In the genomic region with DNA sequence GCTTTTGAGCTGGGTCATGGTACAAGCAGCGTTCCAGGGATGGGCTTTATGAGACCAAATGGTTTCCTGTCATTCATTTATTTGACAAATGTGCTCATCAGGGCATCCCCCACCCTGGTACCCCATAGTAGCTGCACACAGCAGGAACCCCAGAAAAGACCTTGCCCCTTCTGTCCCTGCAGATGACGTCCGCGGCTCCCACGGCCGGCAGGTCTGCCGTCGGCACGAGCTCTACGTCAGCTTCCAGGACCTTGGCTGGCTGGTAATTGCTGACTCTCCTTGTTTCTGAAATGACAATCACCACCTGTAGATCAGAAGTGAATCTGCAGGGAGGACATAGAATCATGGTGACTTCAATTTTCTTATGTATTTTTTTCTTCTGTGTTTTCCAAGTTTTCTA, we compare ENCODE assay signal across 8 cellular contexts. TPM values are rescaled to one million over a fixed set of nuclear protein-coding genes. Genes with fewer than 3 reads are reported as not detected.
"Had no signal": no experiment of that assay in that cellular context is flagged by ENCODE, and none has a peak within 500 bp of the region (broad histone marks: within the 10 kb centered on the region; RNA-seq: fewer than 3 reads in every experiment).

No MANE protein-coding gene starts in this region.

RNA-seq across cellular contexts. Expression of gene BMP8A, which starts 30.8 kb away (rescaled TPM):
- total RNA-seq: epithelial cell of proximal tubule, foreskin keratinocyte, left ventricle myocardium superior, lower lobe of right lung, mesothelial cell of epicardium had no signal
- polyA plus RNA-seq: esophagus, foreskin keratinocyte, immature natural killer cell, keratinocyte had no signal
